In genomic region chr1:204213668-204214662, GRCh38 we compare ENCODE assay signal across 8 cellular contexts. TPM values are rescaled to one million over a fixed set of nuclear protein-coding genes. Genes with fewer than 3 reads are reported as not detected.
A peak's percentile ranks its signal among the peaks of the same experiment; 100 is the strongest.
DNase-seq lines count a peak whose midpoint lies in the region; ATAC-seq and TF ChIP-seq lines count a peak whose summit lies in the region.

Gene GOLT1A (minus strand): TSS chr1:204213988. CDS start chr1:204213906, 82 bp downstream.

- H3K4me1 ChIP-seq in HEK293 (ENCODE audit: control insufficient read depth, insufficient read depth, low read length): no peaks in the 10 kb centered on the region

- POLR2A ChIA-PET in HEK293 (lab: Yijun Ruan, JAX): interaction anchor here (0.6 to 0.8 kb wide), 2 partner anchors 10 to 115 kb away, joined by 3 to 5 read pairs; no protein-coding TSS in a partner anchor

- H3K36me3 Mint-ChIP-seq in mesothelial cell of epicardium: no peaks in the 10 kb centered on the region

- no peaks in the 10 kb centered on the region for H3K9me3 Mint-ChIP-seq in mesothelial cell of epicardium

- H3K4me3 ChIP-seq in HEK293 (ENCODE audit: low read depth, low read length): peak within 1 kb of the TSS; percentile 36

- H3K4me3 Mint-ChIP-seq in mesothelial cell of epicardium: peak within 1 kb of the TSS; percentile 63

- no peak for ATAC-seq in GM18505 (IDR thresholded peaks at IDR 0.05; ENCODE audit: unreplicated experiment)

- peaks cover 7% of the 10 kb centered on the region for H3K4me1 Mint-ChIP-seq in mesothelial cell of epicardium

- TF ChIP-seq CTCF in HEK293 (tag by site-specific recombination; IDR thresholded peaks at IDR 0.05): no peak
- TF ChIP-seq CTCF in mesothelial cell of epicardium (IDR thresholded peaks at IDR 0.05; ENCODE audit: unreplicated experiment): peak; percentile 55

- no peaks in the 10 kb centered on the region for H3K36me3 ChIP-seq in HEK293 (ENCODE audit: control insufficient read depth in 2 of 2, insufficient read depth in 1 of 2, low read length in 2 of 2)

- TF ChIP-seq POLR2A in GM18505 (IDR thresholded peaks at IDR 0.05; ENCODE audit: borderline replicate concordance, extremely low read depth, insufficient read depth, insufficient read length): no peak

- H3K27me3 Mint-ChIP-seq in mesothelial cell of epicardium (ENCODE audit: low read depth): peaks cover 5% of the 10 kb centered on the region

- no peaks in the 10 kb centered on the region for H3K9me3 ChIP-seq in HEK293 (ENCODE audit: control insufficient read depth, insufficient read depth, low read depth, low read length)

- DNase-seq in D341Med (ENCODE audit: low spot score) (peak; percentile 74), NCI-H2029 treated with DMSO at 0.1 percent for 48 hours (lab: John Stamatoyannopoulos, UW) (peak; percentile 37), epithelial cell of prostate (ENCODE audit: low read depth, low spot score) (peak; percentile 24), mesothelial cell of epicardium (ENCODE audit: low spot score in 2 of 2, unreplicated experiment in 2 of 2) (peak in 1 of 2 experiments; percentile 72)
- DNase-seq in activated CD8-positive, alpha-beta memory T cell treated with anti-CD3 and anti-CD28 coated beads, Interleukin-2, amount 50 U/mL, for 4 hours: peak; percentile 44
- DNase-seq in stimulated activated naive CD4-positive, alpha-beta T cell (lab: John Stamatoyannopoulos, UW): peak in 5 of 6 experiments; percentile 19 to 44 (median 41)

- H3K27ac Mint-ChIP-seq in mesothelial cell of epicardium: peak within 1 kb of the TSS; percentile 4

- H3K27ac ChIP-seq in HEK293 (ENCODE audit: extremely low read depth, low read depth, low read length) (no peak within 1 kb of the TSS), epithelial cell of prostate (peak within 1 kb of the TSS; percentile 34)

- CTCF ChIA-PET in HEK293 (lab: Yijun Ruan, JAX): interaction anchor here (0.6 to 4.5 kb wide), 28 partner anchors 8 to 1924 kb away, joined by 3 to 49 read pairs (median 4); partner anchors contain the start of gene PLEKHA6

TF ChIP-seq in HEK293, 187 proteins besides CTCF, POLR2A, EP300 and RAD21:
- peak; percentile 23; the same call in 1 of the 2 replicates for TF ChIP-seq ZFHX2 (tag by site-specific recombination; conservative IDR thresholded peaks at IDR 0.05)
- peak; percentile 52 for TF ChIP-seq EGR2 (tag by site-specific recombination; IDR thresholded peaks at IDR 0.05; ENCODE audit: low read depth)
- TF ChIP-seq KLF9 (tag by site-specific recombination; IDR thresholded peaks at IDR 0.05; ENCODE audit: low read depth): no peak
- TF ChIP-seq ZNF837 (tag by site-specific recombination; IDR thresholded peaks at IDR 0.05): no peak
- no peak for TF ChIP-seq GFI1B (tag by site-specific recombination; IDR thresholded peaks at IDR 0.05)
TF ChIP-seq in HEK293: peak in this region for 2.

RNA-seq across cellular contexts. Expression of gene GOLT1A, which starts in this region (rescaled TPM):
- 3.6 to 4.1 TPM (median 3.9 TPM) in 3 replicates for total RNA-seq in mesothelial cell of epicardium
